In the genomic region with DNA sequence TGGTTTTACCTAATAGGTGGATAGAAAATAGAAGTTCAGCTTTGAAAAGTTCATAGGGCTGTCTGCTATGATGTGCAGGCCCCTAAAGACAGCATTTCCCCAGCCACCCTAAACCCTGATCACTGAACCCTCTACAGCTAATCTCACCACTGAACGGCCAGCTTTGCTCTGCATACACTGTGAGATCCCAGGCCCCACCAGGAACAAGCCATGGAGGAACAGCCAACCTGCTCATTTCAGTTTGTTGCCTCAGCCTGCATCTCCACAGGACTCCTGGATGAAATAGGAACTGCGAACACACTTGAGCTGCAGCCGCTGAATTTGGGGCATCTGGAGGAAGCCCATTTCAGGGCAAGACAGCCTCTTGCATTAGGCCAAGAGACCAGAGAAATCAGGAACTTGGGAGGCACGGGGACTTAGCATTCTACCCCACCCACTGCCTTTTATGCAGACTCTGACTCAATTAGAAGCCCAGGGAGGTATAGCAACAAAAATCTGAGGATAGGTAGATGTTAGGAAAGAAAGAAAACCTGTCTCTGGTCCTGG, we compare ENCODE assay signal across 1 cellular context.
TF ChIP-seq lines count a peak whose summit lies in the region.

No MANE protein-coding gene starts in this region.

TF ChIP-seq in GM12878, 131 proteins besides CTCF, POLR2A, EP300 and RAD21:
- TF ChIP-seq HDGF (IDR thresholded peaks at IDR 0.05) (no peak), MEF2A (IDR thresholded peaks at IDR 0.05; ENCODE audit: insufficient read depth, low read depth, low read length) (no peak), NR2F1 (conservative IDR thresholded peaks at IDR 0.05) (no peak), CBX3 (IDR thresholded peaks at IDR 0.05; ENCODE audit: borderline replicate concordance, low read depth) (no peak), SRF (IDR thresholded peaks at IDR 0.05; ENCODE audit: low read depth in 2 of 2, low read length in 2 of 2) (0 out of 4 replicates have a peak, but pooled peaks of 1 of the 2 experiments have one; percentile 15), SUPT20H (IDR thresholded peaks at IDR 0.05; ENCODE audit: borderline replicate concordance, control insufficient read depth, low read depth, low read length) (no peak), SPI1 (IDR thresholded peaks at IDR 0.05; ENCODE audit: borderline replicate concordance, insufficient read depth, low read depth, low read length) (peak; percentile 17; the same call in 1 of the 2 replicates), SREBF1 (IDR thresholded peaks at IDR 0.05; ENCODE audit: low read length) (no peak)
- TF ChIP-seq, protein P1, sequence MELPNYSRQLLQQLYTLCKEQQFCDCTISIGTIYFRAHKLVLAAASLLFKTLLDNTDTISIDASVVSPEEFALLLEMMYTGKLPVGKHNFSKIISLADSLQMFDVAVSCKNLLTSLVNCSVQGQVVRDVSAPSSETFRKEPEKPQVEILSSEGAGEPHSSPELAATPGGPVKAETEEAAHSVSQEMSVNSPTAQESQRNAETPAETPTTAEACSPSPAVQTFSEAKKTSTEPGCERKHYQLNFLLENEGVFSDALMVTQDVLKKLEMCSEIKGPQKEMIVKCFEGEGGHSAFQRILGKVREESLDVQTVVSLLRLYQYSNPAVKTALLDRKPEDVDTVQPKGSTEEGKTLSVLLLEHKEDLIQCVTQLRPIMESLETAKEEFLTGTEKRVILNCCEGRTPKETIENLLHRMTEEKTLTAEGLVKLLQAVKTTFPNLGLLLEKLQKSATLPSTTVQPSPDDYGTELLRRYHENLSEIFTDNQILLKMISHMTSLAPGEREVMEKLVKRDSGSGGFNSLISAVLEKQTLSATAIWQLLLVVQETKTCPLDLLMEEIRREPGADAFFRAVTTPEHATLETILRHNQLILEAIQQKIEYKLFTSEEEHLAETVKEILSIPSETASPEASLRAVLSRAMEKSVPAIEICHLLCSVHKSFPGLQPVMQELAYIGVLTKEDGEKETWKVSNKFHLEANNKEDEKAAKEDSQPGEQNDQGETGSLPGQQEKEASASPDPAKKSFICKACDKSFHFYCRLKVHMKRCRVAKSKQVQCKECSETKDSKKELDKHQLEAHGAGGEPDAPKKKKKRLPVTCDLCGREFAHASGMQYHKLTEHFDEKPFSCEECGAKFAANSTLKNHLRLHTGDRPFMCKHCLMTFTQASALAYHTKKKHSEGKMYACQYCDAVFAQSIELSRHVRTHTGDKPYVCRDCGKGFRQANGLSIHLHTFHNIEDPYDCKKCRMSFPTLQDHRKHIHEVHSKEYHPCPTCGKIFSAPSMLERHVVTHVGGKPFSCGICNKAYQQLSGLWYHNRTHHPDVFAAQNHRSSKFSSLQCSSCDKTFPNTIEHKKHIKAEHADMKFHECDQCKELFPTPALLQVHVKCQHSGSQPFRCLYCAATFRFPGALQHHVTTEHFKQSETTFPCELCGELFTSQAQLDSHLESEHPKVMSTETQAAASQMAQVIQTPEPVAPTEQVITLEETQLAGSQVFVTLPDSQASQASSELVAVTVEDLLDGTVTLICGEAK (IDR thresholded peaks at IDR 0.05; ENCODE audit: borderline replicate concordance) = no peak
- TF ChIP-seq, protein P2, sequence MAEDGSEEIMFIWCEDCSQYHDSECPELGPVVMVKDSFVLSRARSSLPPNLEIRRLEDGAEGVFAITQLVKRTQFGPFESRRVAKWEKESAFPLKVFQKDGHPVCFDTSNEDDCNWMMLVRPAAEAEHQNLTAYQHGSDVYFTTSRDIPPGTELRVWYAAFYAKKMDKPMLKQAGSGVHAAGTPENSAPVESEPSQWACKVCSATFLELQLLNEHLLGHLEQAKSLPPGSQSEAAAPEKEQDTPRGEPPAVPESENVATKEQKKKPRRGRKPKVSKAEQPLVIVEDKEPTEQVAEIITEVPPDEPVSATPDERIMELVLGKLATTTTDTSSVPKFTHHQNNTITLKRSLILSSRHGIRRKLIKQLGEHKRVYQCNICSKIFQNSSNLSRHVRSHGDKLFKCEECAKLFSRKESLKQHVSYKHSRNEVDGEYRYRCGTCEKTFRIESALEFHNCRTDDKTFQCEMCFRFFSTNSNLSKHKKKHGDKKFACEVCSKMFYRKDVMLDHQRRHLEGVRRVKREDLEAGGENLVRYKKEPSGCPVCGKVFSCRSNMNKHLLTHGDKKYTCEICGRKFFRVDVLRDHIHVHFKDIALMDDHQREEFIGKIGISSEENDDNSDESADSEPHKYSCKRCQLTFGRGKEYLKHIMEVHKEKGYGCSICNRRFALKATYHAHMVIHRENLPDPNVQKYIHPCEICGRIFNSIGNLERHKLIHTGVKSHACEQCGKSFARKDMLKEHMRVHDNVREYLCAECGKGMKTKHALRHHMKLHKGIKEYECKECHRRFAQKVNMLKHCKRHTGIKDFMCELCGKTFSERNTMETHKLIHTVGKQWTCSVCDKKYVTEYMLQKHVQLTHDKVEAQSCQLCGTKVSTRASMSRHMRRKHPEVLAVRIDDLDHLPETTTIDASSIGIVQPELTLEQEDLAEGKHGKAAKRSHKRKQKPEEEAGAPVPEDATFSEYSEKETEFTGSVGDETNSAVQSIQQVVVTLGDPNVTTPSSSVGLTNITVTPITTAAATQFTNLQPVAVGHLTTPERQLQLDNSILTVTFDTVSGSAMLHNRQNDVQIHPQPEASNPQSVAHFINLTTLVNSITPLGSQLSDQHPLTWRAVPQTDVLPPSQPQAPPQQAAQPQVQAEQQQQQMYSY (CRISPR knock-in tag; IDR thresholded peaks at IDR 0.05) = no peak
